Comparison of ENCODE assay signal across 1 cellular context in the genomic region with DNA sequence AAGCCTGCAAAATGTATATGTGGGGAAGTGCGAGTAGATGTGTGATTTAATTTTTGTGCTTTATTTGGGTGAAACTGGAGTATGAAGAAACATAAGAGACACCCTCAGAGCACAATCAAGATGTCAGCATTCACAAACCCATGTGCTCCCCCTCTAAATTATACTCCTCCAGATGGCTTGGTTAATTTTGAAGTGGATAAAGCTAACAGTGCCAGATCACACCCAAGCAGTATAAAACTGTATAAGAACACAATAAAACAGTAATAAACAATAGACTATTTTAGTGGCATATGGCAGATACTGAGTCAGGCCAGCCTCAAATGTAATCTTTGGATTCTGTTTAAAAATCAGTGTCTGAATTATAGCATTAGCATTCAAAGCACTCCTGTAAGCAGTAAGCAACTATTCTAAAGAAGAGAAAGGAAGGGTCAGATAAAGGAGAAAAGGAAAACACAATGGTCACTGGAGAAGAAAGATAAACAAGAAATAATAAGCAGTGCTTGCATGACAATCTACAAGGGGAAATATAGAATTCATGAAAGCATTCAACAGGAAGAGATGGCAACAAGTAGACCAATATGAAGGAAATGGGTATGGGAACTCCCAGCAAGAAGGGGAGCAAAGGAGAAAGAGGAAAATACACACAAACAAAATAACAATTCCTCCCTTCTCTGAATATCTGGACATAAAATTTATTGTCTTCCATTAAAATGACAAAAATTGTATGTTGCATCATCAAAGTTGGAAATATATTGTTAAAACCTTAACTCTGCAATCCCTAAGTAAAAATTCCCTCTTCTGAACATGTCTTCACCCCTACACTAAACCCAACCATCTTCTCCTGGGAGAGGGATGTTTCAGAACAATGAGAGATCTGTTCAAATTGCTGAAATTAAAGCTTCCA.
TF ChIP-seq lines count a peak whose summit lies in the region.

No MANE protein-coding gene starts in this region.

TF ChIP-seq in GM23338, 12 proteins besides CTCF, POLR2A, EP300 and RAD21 (continued from another document):
- TF ChIP-seq, protein P1, sequence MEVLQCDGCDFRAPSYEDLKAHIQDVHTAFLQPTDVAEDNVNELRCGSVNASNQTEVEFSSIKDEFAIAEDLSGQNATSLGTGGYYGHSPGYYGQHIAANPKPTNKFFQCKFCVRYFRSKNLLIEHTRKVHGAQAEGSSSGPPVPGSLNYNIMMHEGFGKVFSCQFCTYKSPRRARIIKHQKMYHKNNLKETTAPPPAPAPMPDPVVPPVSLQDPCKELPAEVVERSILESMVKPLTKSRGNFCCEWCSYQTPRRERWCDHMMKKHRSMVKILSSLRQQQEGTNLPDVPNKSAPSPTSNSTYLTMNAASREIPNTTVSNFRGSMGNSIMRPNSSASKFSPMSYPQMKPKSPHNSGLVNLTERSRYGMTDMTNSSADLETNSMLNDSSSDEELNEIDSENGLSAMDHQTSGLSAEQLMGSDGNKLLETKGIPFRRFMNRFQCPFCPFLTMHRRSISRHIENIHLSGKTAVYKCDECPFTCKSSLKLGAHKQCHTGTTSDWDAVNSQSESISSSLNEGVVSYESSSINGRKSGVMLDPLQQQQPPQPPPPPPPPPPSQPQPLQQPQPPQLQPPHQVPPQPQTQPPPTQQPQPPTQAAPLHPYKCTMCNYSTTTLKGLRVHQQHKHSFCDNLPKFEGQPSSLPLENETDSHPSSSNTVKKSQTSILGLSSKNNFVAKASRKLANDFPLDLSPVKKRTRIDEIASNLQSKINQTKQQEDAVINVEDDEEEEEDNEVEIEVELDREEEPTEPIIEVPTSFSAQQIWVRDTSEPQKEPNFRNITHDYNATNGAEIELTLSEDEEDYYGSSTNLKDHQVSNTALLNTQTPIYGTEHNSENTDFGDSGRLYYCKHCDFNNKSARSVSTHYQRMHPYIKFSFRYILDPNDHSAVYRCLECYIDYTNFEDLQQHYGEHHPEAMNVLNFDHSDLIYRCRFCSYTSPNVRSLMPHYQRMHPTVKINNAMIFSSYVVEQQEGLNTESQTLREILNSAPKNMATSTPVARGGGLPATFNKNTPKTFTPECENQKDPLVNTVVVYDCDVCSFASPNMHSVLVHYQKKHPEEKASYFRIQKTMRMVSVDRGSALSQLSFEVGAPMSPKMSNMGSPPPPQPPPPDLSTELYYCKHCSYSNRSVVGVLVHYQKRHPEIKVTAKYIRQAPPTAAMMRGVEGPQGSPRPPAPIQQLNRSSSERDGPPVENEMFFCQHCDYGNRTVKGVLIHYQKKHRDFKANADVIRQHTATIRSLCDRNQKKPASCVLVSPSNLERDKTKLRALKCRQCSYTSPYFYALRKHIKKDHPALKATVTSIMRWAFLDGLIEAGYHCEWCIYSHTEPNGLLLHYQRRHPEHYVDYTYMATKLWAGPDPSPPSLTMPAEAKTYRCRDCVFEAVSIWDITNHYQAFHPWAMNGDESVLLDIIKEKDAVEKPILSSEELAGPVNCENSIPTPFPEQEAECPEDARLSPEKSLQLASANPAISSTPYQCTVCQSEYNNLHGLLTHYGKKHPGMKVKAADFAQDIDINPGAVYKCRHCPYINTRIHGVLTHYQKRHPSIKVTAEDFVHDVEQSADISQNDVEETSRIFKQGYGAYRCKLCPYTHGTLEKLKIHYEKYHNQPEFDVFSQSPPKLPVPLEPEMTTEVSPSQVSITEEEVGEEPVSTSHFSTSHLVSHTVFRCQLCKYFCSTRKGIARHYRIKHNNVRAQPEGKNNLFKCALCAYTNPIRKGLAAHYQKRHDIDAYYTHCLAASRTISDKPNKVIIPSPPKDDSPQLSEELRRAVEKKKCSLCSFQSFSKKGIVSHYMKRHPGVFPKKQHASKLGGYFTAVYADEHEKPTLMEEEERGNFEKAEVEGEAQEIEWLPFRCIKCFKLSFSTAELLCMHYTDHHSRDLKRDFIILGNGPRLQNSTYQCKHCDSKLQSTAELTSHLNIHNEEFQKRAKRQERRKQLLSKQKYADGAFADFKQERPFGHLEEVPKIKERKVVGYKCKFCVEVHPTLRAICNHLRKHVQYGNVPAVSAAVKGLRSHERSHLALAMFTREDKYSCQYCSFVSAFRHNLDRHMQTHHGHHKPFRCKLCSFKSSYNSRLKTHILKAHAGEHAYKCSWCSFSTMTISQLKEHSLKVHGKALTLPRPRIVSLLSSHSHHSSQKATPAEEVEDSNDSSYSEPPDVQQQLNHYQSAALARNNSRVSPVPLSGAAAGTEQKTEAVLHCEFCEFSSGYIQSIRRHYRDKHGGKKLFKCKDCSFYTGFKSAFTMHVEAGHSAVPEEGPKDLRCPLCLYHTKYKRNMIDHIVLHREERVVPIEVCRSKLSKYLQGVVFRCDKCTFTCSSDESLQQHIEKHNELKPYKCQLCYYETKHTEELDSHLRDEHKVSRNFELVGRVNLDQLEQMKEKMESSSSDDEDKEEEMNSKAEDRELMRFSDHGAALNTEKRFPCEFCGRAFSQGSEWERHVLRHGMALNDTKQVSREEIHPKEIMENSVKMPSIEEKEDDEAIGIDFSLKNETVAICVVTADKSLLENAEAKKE (CRISPR knock-in tag; IDR thresholded peaks at IDR 0.05), result no peak
- TF ChIP-seq, protein P2, sequence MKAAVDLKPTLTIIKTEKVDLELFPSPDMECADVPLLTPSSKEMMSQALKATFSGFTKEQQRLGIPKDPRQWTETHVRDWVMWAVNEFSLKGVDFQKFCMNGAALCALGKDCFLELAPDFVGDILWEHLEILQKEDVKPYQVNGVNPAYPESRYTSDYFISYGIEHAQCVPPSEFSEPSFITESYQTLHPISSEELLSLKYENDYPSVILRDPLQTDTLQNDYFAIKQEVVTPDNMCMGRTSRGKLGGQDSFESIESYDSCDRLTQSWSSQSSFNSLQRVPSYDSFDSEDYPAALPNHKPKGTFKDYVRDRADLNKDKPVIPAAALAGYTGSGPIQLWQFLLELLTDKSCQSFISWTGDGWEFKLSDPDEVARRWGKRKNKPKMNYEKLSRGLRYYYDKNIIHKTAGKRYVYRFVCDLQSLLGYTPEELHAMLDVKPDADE (IDR thresholded peaks at IDR 0.05), result no peak
- TF ChIP-seq POLR2AphosphoS5 (IDR thresholded peaks at IDR 0.05; ENCODE audit: low read depth) (no peak), CREB1 (CRISPR knock-in tag; IDR thresholded peaks at IDR 0.05; ENCODE audit: low read depth) (no peak), JUNB (IDR thresholded peaks at IDR 0.05; ENCODE audit: unreplicated experiment) (no peak), EZH2phosphoT487 (IDR thresholded peaks at IDR 0.05; ENCODE audit: unreplicated experiment) (no peak), ZNF114 (CRISPR knock-in tag; IDR thresholded peaks at IDR 0.05) (no peak), EZH2 (IDR thresholded peaks at IDR 0.05; ENCODE audit: low read depth, unreplicated experiment) (no peak), ZNF331 (CRISPR knock-in tag; IDR thresholded peaks at IDR 0.05; ENCODE audit: low read depth) (no peak)
- TF ChIP-seq, protein P3, sequence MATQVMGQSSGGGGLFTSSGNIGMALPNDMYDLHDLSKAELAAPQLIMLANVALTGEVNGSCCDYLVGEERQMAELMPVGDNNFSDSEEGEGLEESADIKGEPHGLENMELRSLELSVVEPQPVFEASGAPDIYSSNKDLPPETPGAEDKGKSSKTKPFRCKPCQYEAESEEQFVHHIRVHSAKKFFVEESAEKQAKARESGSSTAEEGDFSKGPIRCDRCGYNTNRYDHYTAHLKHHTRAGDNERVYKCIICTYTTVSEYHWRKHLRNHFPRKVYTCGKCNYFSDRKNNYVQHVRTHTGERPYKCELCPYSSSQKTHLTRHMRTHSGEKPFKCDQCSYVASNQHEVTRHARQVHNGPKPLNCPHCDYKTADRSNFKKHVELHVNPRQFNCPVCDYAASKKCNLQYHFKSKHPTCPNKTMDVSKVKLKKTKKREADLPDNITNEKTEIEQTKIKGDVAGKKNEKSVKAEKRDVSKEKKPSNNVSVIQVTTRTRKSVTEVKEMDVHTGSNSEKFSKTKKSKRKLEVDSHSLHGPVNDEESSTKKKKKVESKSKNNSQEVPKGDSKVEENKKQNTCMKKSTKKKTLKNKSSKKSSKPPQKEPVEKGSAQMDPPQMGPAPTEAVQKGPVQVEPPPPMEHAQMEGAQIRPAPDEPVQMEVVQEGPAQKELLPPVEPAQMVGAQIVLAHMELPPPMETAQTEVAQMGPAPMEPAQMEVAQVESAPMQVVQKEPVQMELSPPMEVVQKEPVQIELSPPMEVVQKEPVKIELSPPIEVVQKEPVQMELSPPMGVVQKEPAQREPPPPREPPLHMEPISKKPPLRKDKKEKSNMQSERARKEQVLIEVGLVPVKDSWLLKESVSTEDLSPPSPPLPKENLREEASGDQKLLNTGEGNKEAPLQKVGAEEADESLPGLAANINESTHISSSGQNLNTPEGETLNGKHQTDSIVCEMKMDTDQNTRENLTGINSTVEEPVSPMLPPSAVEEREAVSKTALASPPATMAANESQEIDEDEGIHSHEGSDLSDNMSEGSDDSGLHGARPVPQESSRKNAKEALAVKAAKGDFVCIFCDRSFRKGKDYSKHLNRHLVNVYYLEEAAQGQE (IDR thresholded peaks at IDR 0.05; ENCODE audit: unreplicated experiment), result no peak
